In the genomic region with DNA sequence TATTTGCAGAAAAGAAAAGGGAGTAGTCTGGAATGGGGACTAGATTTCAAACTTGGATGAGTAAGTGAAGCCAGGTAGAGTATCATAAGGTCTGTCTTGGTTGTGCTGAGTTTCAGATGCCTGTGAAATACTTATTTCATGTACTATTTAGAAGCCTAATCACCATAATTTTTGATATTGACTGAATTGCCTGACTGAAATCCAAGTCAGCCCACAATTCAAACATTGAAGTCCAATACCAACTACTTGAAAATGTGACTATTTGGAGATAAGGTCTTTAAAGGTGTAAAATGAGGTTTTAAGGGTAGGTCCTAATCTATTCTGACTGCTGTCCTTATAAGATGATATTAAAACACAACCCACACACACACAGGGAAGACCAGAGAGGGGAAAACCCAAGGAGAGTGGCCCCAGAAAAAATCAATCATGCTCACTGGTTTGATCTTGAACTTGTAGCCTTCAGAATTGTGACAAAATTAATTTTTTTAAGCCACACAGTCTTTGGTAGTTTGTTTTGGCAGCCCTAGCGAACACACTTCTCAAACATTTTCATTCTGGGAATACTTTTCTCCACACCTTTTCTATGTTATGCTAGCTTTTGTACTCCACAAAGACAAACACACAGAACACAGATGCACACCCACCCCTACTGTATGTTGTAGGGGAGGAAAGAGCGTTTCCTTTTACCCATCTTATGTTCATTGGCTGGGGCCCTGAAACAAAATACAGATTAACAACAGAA, we compare ENCODE assay signal across 1 cellular context.
TF ChIP-seq lines count a peak whose summit lies in the region.

No MANE protein-coding gene starts in this region.

TF ChIP-seq in WTC11, 78 proteins besides CTCF, POLR2A, EP300 and RAD21 (continued from another document):
- TF ChIP-seq, protein P1, sequence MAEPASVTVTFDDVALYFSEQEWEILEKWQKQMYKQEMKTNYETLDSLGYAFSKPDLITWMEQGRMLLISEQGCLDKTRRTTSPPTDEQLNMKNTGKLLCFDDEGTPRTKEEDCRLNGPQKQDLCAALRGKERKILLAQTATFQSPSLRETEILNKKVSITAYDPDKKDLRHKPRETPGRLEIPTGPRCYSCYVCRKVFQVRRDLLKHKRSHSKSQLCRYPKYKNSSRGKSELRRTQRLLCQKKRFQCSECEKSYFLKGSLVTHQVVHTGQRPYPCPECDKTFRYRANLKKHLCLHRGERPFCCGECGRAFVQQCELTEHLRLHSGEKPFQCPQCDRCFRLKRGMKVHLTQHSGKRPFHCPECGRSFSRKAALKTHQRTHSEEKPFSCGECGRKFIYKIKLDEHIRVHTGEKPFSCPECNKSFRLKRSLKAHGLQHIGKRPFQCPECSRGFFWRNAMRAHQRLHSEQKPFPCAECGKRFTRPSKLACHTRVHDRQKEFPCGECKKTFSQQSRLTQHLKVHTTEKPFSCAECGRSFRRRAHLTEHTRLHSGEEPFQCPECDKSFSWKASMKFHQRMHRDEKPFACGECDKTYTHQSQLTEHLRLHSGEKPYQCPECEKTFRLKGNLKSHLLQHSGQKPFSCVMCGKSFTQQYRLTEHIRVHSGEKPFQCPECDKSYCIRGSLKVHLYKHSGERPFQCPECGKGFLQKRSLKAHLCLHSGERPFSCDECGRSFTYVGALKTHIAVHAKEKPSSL (CRISPR knock-in tag; conservative IDR thresholded peaks at IDR 0.05), result no peak
- TF ChIP-seq CREB1 (CRISPR knock-in tag; IDR thresholded peaks at IDR 0.05), result no peak
- TF ChIP-seq ZNF396 (CRISPR knock-in tag; IDR thresholded peaks at IDR 0.05; ENCODE audit: borderline replicate concordance), result no peak
- TF ChIP-seq JAZF1 (CRISPR knock-in tag; IDR thresholded peaks at IDR 0.05), result no peak
